Comparison of ENCODE assay signal across 25 cellular contexts in genomic region chr10:7984325-7984724, GRCh38.
"Had no signal": no experiment of that assay in that cellular context is flagged by ENCODE, and none has a peak within 500 bp of the region (broad histone marks: within the 10 kb centered on the region; RNA-seq: fewer than 3 reads in every experiment).

No MANE protein-coding gene starts in this region.

- H3K36me3 ChIP-seq: neural progenitor cell, ovary, right lobe of liver, sigmoid colon, thoracic aorta, thyroid gland, vagina had no signal

- H3K79me2 ChIP-seq: parathyroid adenoma had no signal

- FAIRE-seq: small intestine, urothelium cell line had no signal

- H3K4me1 ChIP-seq: neural progenitor cell, parathyroid adenoma, psoas muscle, right lobe of liver, sigmoid colon, stomach, tibial nerve, upper lobe of left lung, vagina had no signal

- H3K4me2 ChIP-seq: neural progenitor cell had no signal

- H2AFZ ChIP-seq: neural progenitor cell, parathyroid adenoma had no signal

- H3K27ac ChIP-seq: neural progenitor cell, ovary, parathyroid adenoma, psoas muscle, right lobe of liver, sigmoid colon, stomach, thoracic aorta, thyroid gland, tibial nerve, upper lobe of left lung, vagina had no signal

- H3K9me3 ChIP-seq: ovary, psoas muscle, right lobe of liver, sigmoid colon, stomach, thoracic aorta, thyroid gland, tibial nerve, upper lobe of left lung, vagina had no signal

- DNase-seq: natural killer cell; occipital lobe; ovary; posterior cingulate gyrus; psoas muscle; right cardiac atrium; right lobe of liver; sigmoid colon; small intestine; stimulated activated CD4-positive, alpha-beta T cell treated with anti-CD3 and anti-CD28 coated beads, Interleukin-15, amount 100 ng/mL, for 24 hours; stimulated activated CD4-positive, alpha-beta T cell treated with anti-CD3 and anti-CD28 coated beads, Interleukin-2, amount 100 ng/mL, for 24 hours; stimulated activated CD4-positive, alpha-beta T cell treated with anti-CD3 and anti-CD28 coated beads, Interleukin-2, amount 100 ng/mL, for 48 hours; stimulated activated CD4-positive, alpha-beta T cell treated with anti-CD3 and anti-CD28 coated beads, Interleukin-4, amount 100 ng/mL, for 24 hours; stimulated activated naive B cell treated with anti-CD40 and anti-IgM and Interleukin-4, amounts not matched to agents 10 μg/mL and 1 μg/mL and 100 μg/mL, for 72 hours; stimulated activated naive CD4-positive, alpha-beta T cell treated with Interleukin-2 at 50 U/mL for 16 hours; stomach; thyroid gland; upper lobe of left lung had no signal

- H3K4me3 ChIP-seq: neural progenitor cell, ovary, psoas muscle, right lobe of liver, sigmoid colon, stomach, thoracic aorta, thyroid gland, tibial nerve, upper lobe of left lung, vagina had no signal

- H3K27me3 ChIP-seq: neural progenitor cell, ovary, right lobe of liver, sigmoid colon, stomach, thyroid gland, tibial nerve, upper lobe of left lung, vagina had no signal

- ATAC-seq: natural killer cell; psoas muscle; right cardiac atrium; right lobe of liver; stimulated activated effector memory CD8-positive, alpha-beta T cell treated with anti-CD3 and anti-CD28 coated beads, Interleukin-12 subunit alpha, Interleukin-12 subunit beta, amount 100 ng/mL, for 72 hours; stimulated activated naive B cell treated with anti-CD40 and anti-IgM and Interleukin-4, amounts not matched to agents 10 μg/mL and 1 μg/mL and 100 μg/mL, for 72 hours had no signal

- H3K9ac ChIP-seq: neural progenitor cell, parathyroid adenoma had no signal
